In the genomic region with DNA sequence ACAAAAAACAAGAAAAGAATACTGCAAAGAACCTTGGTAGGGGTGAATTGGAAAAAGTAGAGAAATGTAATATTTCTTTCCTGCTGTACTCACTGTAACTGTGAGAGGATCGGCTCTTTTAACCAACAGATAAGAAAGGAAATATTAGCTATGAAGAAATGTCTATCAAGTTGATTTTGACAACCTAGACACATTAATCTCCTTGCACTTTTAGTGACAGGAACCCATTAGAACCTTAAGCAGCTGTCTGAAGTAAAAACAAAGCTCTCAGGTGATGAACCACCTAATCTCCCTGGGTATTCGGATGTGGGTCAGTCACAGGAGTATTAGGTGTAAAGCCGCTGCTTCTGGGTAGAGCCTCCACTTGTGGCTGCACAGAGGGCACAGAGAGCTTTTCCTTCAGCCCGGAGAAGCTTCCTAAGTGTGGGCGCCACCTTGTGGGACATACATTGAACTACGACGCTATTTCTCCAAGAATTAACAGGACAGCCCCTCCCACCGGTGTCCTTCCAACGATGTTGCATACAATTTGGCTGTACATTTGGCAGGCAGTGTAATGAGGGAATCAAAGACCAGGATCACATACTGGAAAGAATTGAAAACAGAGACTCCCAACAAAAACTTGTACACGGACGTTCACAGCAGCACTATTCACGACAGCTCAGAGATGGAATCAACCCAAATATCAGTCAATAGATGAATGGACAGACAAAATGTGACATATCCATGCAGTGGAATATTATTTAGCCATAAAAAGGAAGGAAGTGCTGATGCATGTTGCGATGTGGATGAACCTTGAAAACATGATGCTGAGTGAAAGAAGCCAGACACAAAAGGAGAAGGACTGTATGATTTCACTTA, we compare ENCODE assay signal across 8 cellular contexts. TPM values are rescaled to one million over a fixed set of nuclear protein-coding genes. Genes with fewer than 3 reads are reported as not detected.
DNase-seq lines count a peak whose midpoint lies in the region; ATAC-seq and TF ChIP-seq lines count a peak whose summit lies in the region.

No MANE protein-coding gene starts in this region.

- H3K4me3 ChIP-seq in gastroesophageal sphincter (no peak overlapping the region), thyroid gland (replicated peaks in 1 of 3) (no peak overlapping the region)

- TF ChIP-seq POLR2A in gastroesophageal sphincter (IDR thresholded peaks at IDR 0.05), result no peak
- TF ChIP-seq POLR2A in thyroid gland (IDR thresholded peaks at IDR 0.05), result no peak

- no peaks in the 10 kb centered on the region for H3K27me3 ChIP-seq in gastroesophageal sphincter
- H3K27me3 ChIP-seq in thyroid gland, result no peaks in the 10 kb centered on the region

- ATAC-seq in GM21360 (IDR thresholded peaks at IDR 0.05; ENCODE audit: unreplicated experiment) (peak; percentile 51), gastroesophageal sphincter (peak; percentile 93), omental fat pad (ENCODE audit: low FRiP score) (peak; percentile 89)

- TF ChIP-seq CTCF in gastroesophageal sphincter (IDR thresholded peaks at IDR 0.05), result peak; percentile 68 to 87 (median 86)
- peak in 1 of 3 donors; percentile 12 for TF ChIP-seq CTCF in omental fat pad (IDR thresholded peaks at IDR 0.05)
- TF ChIP-seq CTCF in thyroid gland (IDR thresholded peaks at IDR 0.05), result peak; percentile 31 to 91 (median 84)

- peaks cover 0 to 47% of the 10 kb centered on the region in 2 donors for H3K36me3 ChIP-seq in gastroesophageal sphincter
- H3K36me3 ChIP-seq in thyroid gland, result peaks cover 16 to 22% of the 10 kb centered on the region in 2 donors

- H3K4me1 ChIP-seq in gastroesophageal sphincter (peaks cover 0 to 11% (median 0%) of the 10 kb centered on the region in 3 donors), thyroid gland (peaks cover 10% of the 10 kb centered on the region in 2 donors)

- no peak for TF ChIP-seq EP300 in gastroesophageal sphincter (IDR thresholded peaks at IDR 0.05)

- DNase-seq in AG20443 (ENCODE audit: low spot score), result peak; percentile 93
- DNase-seq in NAMALWA (ENCODE audit: low spot score), result peak; percentile 89
- peak; percentile 89 for DNase-seq in SK-MEL-5 (ENCODE audit: low read depth, low spot score)
- peak; percentile 33 for DNase-seq in activated gamma-delta T cell treated with anti-CD3 and anti-CD28 coated beads, Interleukin-2, amount 50 U/mL, for 16 hours (ENCODE audit: low read depth)
- DNase-seq in omental fat pad (ENCODE audit: low spot score), result peak; percentile 52
- DNase-seq in thyroid gland, result peak; percentile 80 to 82

- peak overlapping the region in 2 of 4 donors; percentile 2 to 41 for H3K27ac ChIP-seq in gastroesophageal sphincter
- no peak overlapping the region for H3K27ac ChIP-seq in thyroid gland

- H3K9me3 ChIP-seq in gastroesophageal sphincter (no peaks in the 10 kb centered on the region), thyroid gland (no peaks in the 10 kb centered on the region)

- WGBS in gastroesophageal sphincter (ENCODE audit: low coverage in 1 of 2), 2 donors, result 13 to 15% methylated on average over 9 to 10 of the region's 13 CpGs
- 17 to 25% methylated on average over 13 of the region's 13 CpGs for WGBS in thyroid gland, 2 donors

- in situ Hi-C loops in SK-MEL-5 (cut with HindIII; ENCODE audit: low pct_unique_long_range_greater_than_20kb, low sequenced_read_pairs), result no loop called here

- intact Hi-C loops in thyroid gland (cut with DNase I), result loop anchor here (2.0 to 10.0 kb wide), 2 partner anchors 60 to 128 kb away; a partner anchor contains a TSS

RNA-seq across cellular contexts. Expression of a gene that starts 28.9 kb away (rescaled TPM):
- total RNA-seq in SK-MEL-5 (2014; rRNA removed; shearing (Covaris generic)), result 56.5 and 58.4 TPM in 2 replicates
- polyA plus RNA-seq in SK-MEL-5 (2015; cell fraction: cytosol; rRNA removed), result 69.3 and 84.9 TPM in 2 replicates
- 57.3 and 84.1 TPM in 2 replicates for polyA plus RNA-seq in SK-MEL-5 (2015; cell fraction: nucleus; rRNA removed)
- total RNA-seq in gastroesophageal sphincter, result 10 to 100 TPM; 40.7 to 70.4 (median 50.4) TPM
- total RNA-seq in omental fat pad, result 10 to 100 TPM; 31.8 to 41.7 (median 37.3) TPM
- total RNA-seq in thyroid gland, result 10 to 100 TPM; 54.3 to 81.6 (median 60.0) TPM

RNA-seq across cellular contexts. Expression of a gene that starts 46.4 kb away (rescaled TPM):
- total RNA-seq in SK-MEL-5 (2014; rRNA removed; shearing (Covaris generic)), result 21.1 and 21.5 TPM in 2 replicates
- polyA plus RNA-seq in SK-MEL-5 (2015; cell fraction: cytosol; rRNA removed), result 17.7 and 23.5 TPM in 2 replicates
- polyA plus RNA-seq in SK-MEL-5 (2015; cell fraction: nucleus; rRNA removed), result 8.0 and 8.8 TPM in 2 replicates
- total RNA-seq in gastroesophageal sphincter (100 to 1,000 TPM; 197 to 245 (median 209) TPM), omental fat pad (100 to 1,000 TPM; 129 to 365 (median 231) TPM), thyroid gland (100 to 1,000 TPM in 2 of 4 donors, 10 to 100 TPM in 2; 90.7 to 112 (median 97.8) TPM)

Comparison
In these comparisons a context has a peak if more than half of its experiments do, and no peak if none do; other contexts are left out.
1. DNase-seq: peak in every context shown above with its lines; median percentile 93 in AG20443; 89 in NAMALWA; 89 in SK-MEL-5; 81 in thyroid gland; 52 in omental fat pad; 33 in activated gamma-delta T cell treated with anti-CD3 and anti-CD28 coated beads, Interleukin-2, amount 50 U/mL, for 16 hours.